ENCODE assay signal across 24 cellular contexts in genomic region chr2:216156822-216157221, GRCh38. TPM values are rescaled to one million over a fixed set of nuclear protein-coding genes. Genes with fewer than 3 reads are reported as not detected.
DNase-seq lines count a peak whose midpoint lies in the region; ATAC-seq, FAIRE-seq and TF ChIP-seq lines count a peak whose summit lies in the region.
"Had no signal": no experiment of that assay in that cellular context is flagged by ENCODE, and none has a peak within 500 bp of the region (broad histone marks: within the 10 kb centered on the region; RNA-seq: fewer than 3 reads in every experiment).

No MANE protein-coding gene starts in this region.

- peak; percentile 60; the same call in 2 of the 3 replicates for ATAC-seq in GM23338
- ATAC-seq: PC-3, SK-N-SH treated with all-trans-retinoic acid at 6 μM for 48 hours had no signal

- no peak overlapping the region for H3K4me3 Mint-ChIP-seq in GM23338
- peak overlapping the region; percentile 54 for H3K4me3 Mint-ChIP-seq in astrocyte (ENCODE audit: unreplicated experiment)
- no peak overlapping the region for H3K4me3 Mint-ChIP-seq in endodermal cell
- no peak overlapping the region for H3K4me3 Mint-ChIP-seq in neural progenitor cell
- H3K4me3 Mint-ChIP-seq: CD4-positive, CD25-positive, alpha-beta regulatory T cell had no signal

- H2AFZ ChIP-seq in GM23338 = no peak overlapping the region
- no peak overlapping the region for H2AFZ ChIP-seq in astrocyte (ENCODE audit: low read depth, low read length)
- no peak overlapping the region for H2AFZ ChIP-seq in neural progenitor cell (replicated peaks)

- H3K27ac ChIP-seq in GM23338 (ENCODE audit: low read depth) (peak overlapping the region; percentile 74; the same call in 1 of the 2 replicates), astrocyte (ENCODE audit: low read depth, low read length) (no peak overlapping the region), endodermal cell (ENCODE audit: low read depth, low read length) (no peak overlapping the region), neural progenitor cell (peak overlapping the region; percentile 56), SJCRH30 (no peak overlapping the region), sigmoid colon (no peak overlapping the region)
- H3K27ac ChIP-seq: BLaER1 had no signal

- no peaks in the 10 kb centered on the region for H3K9me2 ChIP-seq in GM23338 (ENCODE audit: insufficient read depth)

- H3K9ac ChIP-seq in astrocyte (ENCODE audit: low read length) (no peak overlapping the region), endodermal cell (ENCODE audit: extremely low read depth, low read length, poor library complexity, severe bottlenecking) (no peak overlapping the region), neural progenitor cell (no peak overlapping the region)
- H3K9ac ChIP-seq: BLaER1 had no signal

- H4K20me1 ChIP-seq in GM23338 (replicated peaks; ENCODE audit: insufficient read depth) = peaks cover 35% of the 10 kb centered on the region
- peaks cover 34% of the 10 kb centered on the region for H4K20me1 ChIP-seq in astrocyte (ENCODE audit: insufficient read depth, low read length)
- H4K20me1 ChIP-seq in neural progenitor cell (ENCODE audit: low read depth) = peaks cover 84% of the 10 kb centered on the region

- H3K36me3 Mint-ChIP-seq in GM23338 (ENCODE audit: low read depth) (peaks cover 90% of the 10 kb centered on the region), astrocyte (ENCODE audit: low read depth, unreplicated experiment) (peaks cover 8% of the 10 kb centered on the region), endodermal cell (ENCODE audit: low read depth) (peaks cover 87% of the 10 kb centered on the region), neural progenitor cell (peaks cover 43% of the 10 kb centered on the region)

- no peak overlapping the region for H3K4me2 ChIP-seq in GM23338
- no peak overlapping the region for H3K4me2 ChIP-seq in astrocyte (ENCODE audit: low read length)
- no peak overlapping the region for H3K4me2 ChIP-seq in neural progenitor cell
- H3K4me2 ChIP-seq: BLaER1 had no signal

- intact Hi-C loops in sigmoid colon (cut with DNase I) = no loop called here
- intact Hi-C loops in lower leg skin (cut with DNase I; ENCODE audit: low total_unique reads) = no loop called here

- no peak for FAIRE-seq in astrocyte (lab: Jason Lieb, UNC)
- FAIRE-seq: A204.1, D721Med, GM18507 had no signal

- H3K9me3 Mint-ChIP-seq in GM23338 (no peaks in the 10 kb centered on the region), astrocyte (ENCODE audit: unreplicated experiment) (no peaks in the 10 kb centered on the region), endodermal cell (no peaks in the 10 kb centered on the region), neural progenitor cell (no peaks in the 10 kb centered on the region)
- H3K9me3 Mint-ChIP-seq: CD4-positive, CD25-positive, alpha-beta regulatory T cell had no signal

- WGBS in endodermal cell (ENCODE audit: insufficient coverage in 1 of 2, insufficient read length in 1 of 2), 2 experiments = 95 to 98% methylated on average over 11 to 13 of the region's 13 CpGs
- 97 to 98% methylated on average over 13 of the region's 13 CpGs for WGBS in sigmoid colon, 2 donors
- WGBS in lower leg skin, 2 donors = 95% methylated on average over 13 of the region's 13 CpGs

- H3K9me3 ChIP-seq in astrocyte (ENCODE audit: insufficient read depth, low read depth, low read length) (no peaks in the 10 kb centered on the region), endodermal cell (ENCODE audit: control insufficient read depth, low read length) (no peaks in the 10 kb centered on the region), neural progenitor cell (ENCODE audit: low read depth) (no peaks in the 10 kb centered on the region), SJCRH30 (replicated peaks) (no peaks in the 10 kb centered on the region), sigmoid colon (no peaks in the 10 kb centered on the region)
- H3K9me3 ChIP-seq: BLaER1 had no signal

- H3K4me3 ChIP-seq in GM23338 (no peak overlapping the region), astrocyte (ENCODE audit: insufficient read depth, low read depth, low read length) (no peak overlapping the region), endodermal cell (ENCODE audit: low read length) (no peak overlapping the region), neural progenitor cell (no peak overlapping the region), SJCRH30 (no peak overlapping the region), sigmoid colon (no peak overlapping the region), lower leg skin (ENCODE audit: low read depth, poor library complexity, severe bottlenecking) (no peak overlapping the region)
- H3K4me3 ChIP-seq: BLaER1 had no signal

- H3F3A ChIP-seq in GM23338 (replicated peaks; ENCODE audit: low read depth) (peaks cover 7% of the 10 kb centered on the region; the same call in 1 of the 2 replicates), neural progenitor cell (ENCODE audit: low read depth) (peaks cover 51% of the 10 kb centered on the region)

- H3K4me1 Mint-ChIP-seq in GM23338 = no peaks in the 10 kb centered on the region
- H3K4me1 Mint-ChIP-seq in astrocyte (ENCODE audit: low read depth, unreplicated experiment) = peaks cover 12% of the 10 kb centered on the region
- peaks cover 12% of the 10 kb centered on the region for H3K4me1 Mint-ChIP-seq in endodermal cell
- H3K4me1 Mint-ChIP-seq in neural progenitor cell = peaks cover 5% of the 10 kb centered on the region

- H3K36me3 ChIP-seq in GM23338 (ENCODE audit: insufficient read depth) = peaks cover 74% of the 10 kb centered on the region
- peaks cover 67% of the 10 kb centered on the region for H3K36me3 ChIP-seq in astrocyte (ENCODE audit: insufficient read depth, low read length)
- H3K36me3 ChIP-seq in endodermal cell (ENCODE audit: control insufficient read depth, insufficient read depth, low read length) = peaks cover 93% of the 10 kb centered on the region
- peaks cover 43% of the 10 kb centered on the region for H3K36me3 ChIP-seq in neural progenitor cell
- peaks cover 84% of the 10 kb centered on the region for H3K36me3 ChIP-seq in SJCRH30
- peaks cover 11 to 75% (median 29%) of the 10 kb centered on the region in 4 donors for H3K36me3 ChIP-seq in sigmoid colon

- H3K27ac Mint-ChIP-seq in GM23338 = peak overlapping the region; percentile 84
- H3K27ac Mint-ChIP-seq in astrocyte (ENCODE audit: unreplicated experiment) = no peak overlapping the region
- H3K27ac Mint-ChIP-seq in endodermal cell = peak overlapping the region; percentile 16
- peak overlapping the region; percentile 9 for H3K27ac Mint-ChIP-seq in neural progenitor cell

- TF ChIP-seq EP300 in sigmoid colon (IDR thresholded peaks at IDR 0.05) = no peak

- peaks cover 73% of the 10 kb centered on the region for H3K79me2 ChIP-seq in GM23338 (replicated peaks; ENCODE audit: insufficient read depth)
- peaks cover 82% of the 10 kb centered on the region for H3K79me2 ChIP-seq in astrocyte (ENCODE audit: insufficient read depth, low read length)
- peaks cover 96% of the 10 kb centered on the region for H3K79me2 ChIP-seq in neural progenitor cell (ENCODE audit: low read depth)

- no peak for DNase-seq in GM23338 (ENCODE audit: low spot score)
- no peak for DNase-seq in astrocyte (ENCODE audit: low read depth)
- DNase-seq in endodermal cell = no peak
- no peak for DNase-seq in neural progenitor cell (ENCODE audit: low spot score)
- no peak for DNase-seq in SJCRH30
- DNase-seq in sigmoid colon = no peak
- DNase-seq in lower leg skin (ENCODE audit: low spot score in 2 of 2) = no peak
- DNase-seq: CD4-positive, CD25-positive, alpha-beta regulatory T cell; GOT3; HCEC 1CT; MV-4-11; NCI-H1105; NCI-H146; NCI-H1930; NCI-H2107; NCI-H524; NCI-H748 treated with DMSO at 0.1 percent for 48 hours; NK-92 treated with Interleukin-12 subunit alpha and Interleukin-12 subunit beta, amount 100 ng/mL, for 24 hours; PC-3 had no signal

- H3K27me3 Mint-ChIP-seq in GM23338 (ENCODE audit: insufficient read depth, low read depth, poor library complexity) = peaks cover 2% of the 10 kb centered on the region
- H3K27me3 Mint-ChIP-seq in astrocyte (ENCODE audit: low read depth, unreplicated experiment) = no peaks in the 10 kb centered on the region
- no peaks in the 10 kb centered on the region for H3K27me3 Mint-ChIP-seq in endodermal cell (ENCODE audit: insufficient read depth)
- H3K27me3 Mint-ChIP-seq in neural progenitor cell (ENCODE audit: insufficient read depth, low read depth) = peaks cover 2% of the 10 kb centered on the region
- H3K27me3 Mint-ChIP-seq: CD4-positive, CD25-positive, alpha-beta regulatory T cell had no signal

- H3K27me3 ChIP-seq in GM23338 (ENCODE audit: insufficient read depth) (no peaks in the 10 kb centered on the region), astrocyte (ENCODE audit: insufficient read depth, low read length) (no peaks in the 10 kb centered on the region), endodermal cell (ENCODE audit: control insufficient read depth, insufficient read depth, low read length, poor library complexity, severe bottlenecking) (no peaks in the 10 kb centered on the region), neural progenitor cell (no peaks in the 10 kb centered on the region), SJCRH30 (no peaks in the 10 kb centered on the region), sigmoid colon (no peaks in the 10 kb centered on the region)
- H3K27me3 ChIP-seq: BLaER1 had no signal

- H3K4me1 ChIP-seq in GM23338 (ENCODE audit: insufficient read depth) (no peaks in the 10 kb centered on the region), astrocyte (ENCODE audit: insufficient read depth, low read length) (no peaks in the 10 kb centered on the region), endodermal cell (ENCODE audit: control insufficient read depth, insufficient read depth, low read length) (peaks cover 7% of the 10 kb centered on the region), neural progenitor cell (peaks cover 12% of the 10 kb centered on the region), SJCRH30 (no peaks in the 10 kb centered on the region), sigmoid colon (no peaks in the 10 kb centered on the region)
- H3K4me1 ChIP-seq: BLaER1 had no signal

- TF ChIP-seq CTCF in GM23338 (conservative IDR thresholded peaks at IDR 0.05; ENCODE audit: low read depth in 2 of 2) = no peak
- TF ChIP-seq CTCF in astrocyte (IDR thresholded peaks at IDR 0.05; ENCODE audit: insufficient read depth, low read depth, low read length) = no peak
- no peak for TF ChIP-seq CTCF in endodermal cell (conservative IDR thresholded peaks at IDR 0.05)
- TF ChIP-seq CTCF in neural progenitor cell (IDR thresholded peaks at IDR 0.05) = no peak
- no peak for TF ChIP-seq CTCF in sigmoid colon (IDR thresholded peaks at IDR 0.05)
- TF ChIP-seq CTCF in lower leg skin (IDR thresholded peaks at IDR 0.05) = no peak

- TF ChIP-seq POLR2A in sigmoid colon (IDR thresholded peaks at IDR 0.05) (no peak), lower leg skin (IDR thresholded peaks at IDR 0.05) (no peak)

RNA-seq across cellular contexts. Expression of gene XRCC5, which starts 47.7 kb away (rescaled TPM):
- total RNA-seq in GM23338 (2014; rRNA removed; shearing (Covaris generic)) = 482 and 499 TPM in 2 replicates
- polyA plus RNA-seq in GM23338 (2016; fragmentation: Nextera tagmentation; extraction: Ambion mirVana) = 432 and 524 TPM in 2 replicates
- 237 and 249 TPM in 2 replicates for total RNA-seq in astrocyte
- 100 to 1,000 TPM; 492 to 493 TPM for total RNA-seq in endodermal cell
- 367 TPM for polyA plus RNA-seq in endodermal cell (2013, experiment 1 of 2)
- 349 TPM for polyA plus RNA-seq in endodermal cell (2013, experiment 2 of 2)
- total RNA-seq in neural progenitor cell (ENCODE audit: low replicate concordance) = 585 and 807 TPM in 2 replicates
- total RNA-seq in SJCRH30 (2014; rRNA removed; shearing (Covaris generic)) = 449 and 483 TPM in 2 replicates
- 100 to 1,000 TPM in 3 of 4 donors, 10 to 100 TPM in 1; 92.5 to 152 (median 137) TPM for total RNA-seq in sigmoid colon
- polyA plus RNA-seq in sigmoid colon = 100 to 1,000 TPM in 1 of 3 donors, 10 to 100 TPM in 2; 70.3 to 111 (median 86.0) TPM
- 100 to 1,000 TPM; 107 to 132 (median 116) TPM for total RNA-seq in lower leg skin

Comparison
In these comparisons a context has a peak if more than half of its experiments do, and no peak if none do; other contexts are left out.
1. H3K27ac ChIP-seq: peak in GM23338 (single experiment) and neural progenitor cell (single experiment); none in astrocyte (single experiment), endodermal cell (single experiment), SJCRH30 (single experiment) and sigmoid colon (0 of 4).